ENCODE assay signal across 9 cellular contexts in the genomic region with DNA sequence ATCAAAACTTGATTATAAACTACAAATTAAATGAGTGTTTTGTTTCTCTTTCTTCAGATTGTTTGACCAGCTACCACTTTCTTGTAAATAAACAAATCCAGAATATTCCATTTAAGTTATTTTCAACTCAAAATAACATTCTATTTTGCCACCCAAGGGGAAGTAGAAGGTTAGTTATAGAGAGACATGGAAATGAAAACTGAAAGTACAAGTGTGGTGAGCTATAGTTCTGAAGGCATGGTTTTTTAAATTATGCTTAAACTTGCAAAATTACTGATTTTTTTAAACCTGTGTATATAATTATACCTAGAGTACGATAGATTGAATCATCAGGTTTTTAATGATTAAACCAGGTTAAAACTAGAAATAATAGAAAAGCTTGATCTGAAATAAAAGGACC.
DNase-seq lines count a peak whose midpoint lies in the region; ATAC-seq, FAIRE-seq and TF ChIP-seq lines count a peak whose summit lies in the region.
"Had no signal": no experiment of that assay in that cellular context is flagged by ENCODE, and none has a peak within 500 bp of the region (broad histone marks: within the 10 kb centered on the region; RNA-seq: fewer than 3 reads in every experiment).

No MANE protein-coding gene starts in this region.

- no peaks in the 10 kb centered on the region for H3F3A ChIP-seq in PC-3 (ENCODE audit: low read length, unreplicated experiment)

- H3K9me3 ChIP-seq in GM12878 (replicated peaks; ENCODE audit: control insufficient read depth, insufficient read depth, low read length) (no peaks in the 10 kb centered on the region), PC-3 (ENCODE audit: low read length) (no peaks in the 10 kb centered on the region)

- H3K4me3 ChIP-seq in GM12865 (ENCODE audit: low read depth, low read length) (no peak overlapping the region), GM12878 (no peak overlapping the region), PC-3 (ENCODE audit: low read length) (no peak overlapping the region)

- H3K27ac ChIP-seq in GM12878 (ENCODE audit: control insufficient read depth, insufficient read depth) (no peak overlapping the region), PC-3 (ENCODE audit: low read length) (no peak overlapping the region)

- no peak for TF ChIP-seq RAD21 in GM12878 (IDR thresholded peaks at IDR 0.05; ENCODE audit: insufficient read depth, low read depth, low read length)

- DNase-seq in GM12865 (ENCODE audit: low read depth) = peak; percentile 11
- DNase-seq in GM12878 (ENCODE audit: low read depth, low spot score) = no peak
- no peak for DNase-seq in PC-3
- no peak for DNase-seq in sciatic nerve (ENCODE audit: low spot score)
- no peak for DNase-seq in EL
- DNase-seq in DMS114 treated with DMSO at 0.1 percent for 48 hours (lab: John Stamatoyannopoulos, UW; ENCODE audit: unreplicated experiment) = no peak

- H2AFZ ChIP-seq in GM12878 (ENCODE audit: control insufficient read depth, low read depth, low read length) (peak overlapping the region; percentile 37; the same call in 1 of the 2 replicates), PC-3 (ENCODE audit: low read length) (no peak overlapping the region)

- no peaks in the 10 kb centered on the region for H3K9me2 ChIP-seq in PC-3 (replicated peaks; ENCODE audit: low read length)

- intact Hi-C loops in GM12878 (cut with micrococcal nuclease; ENCODE audit: unreplicated experiment) (no loop called here), PC-3 (cut with micrococcal nuclease) (no loop called here), sciatic nerve (cut with DNase I) (no loop called here)

- BruUV-seq in GM12878 (replicated peaks; lab: Mats Ljungman, UMichigan) = no TSS peak
- no TSS peak for BruUV-seq in PC-3 (replicated peaks; lab: Mats Ljungman, UMichigan)

- CTCF ChIA-PET in GM12878 (lab: Yijun Ruan, JAX) = interaction anchor here (0.6 to 1.6 kb wide), 7 partner anchors 10 to 1781 kb away, joined by 3 to 4 read pairs (median 3); no protein-coding TSS in a partner anchor
- CTCF ChIA-PET in PC-3 (lab: Charles Lee) = no interaction called here

- TF ChIP-seq CTCF in GM12865 (IDR thresholded peaks at IDR 0.05; ENCODE audit: insufficient read depth, low read depth, low read length, missing control alignments) (no peak), GM12878 (IDR thresholded peaks at IDR 0.05 in 2 of 3, conservative IDR thresholded peaks at IDR 0.05 in 1 of 3; ENCODE audit: control insufficient read depth in 2 of 3, extremely low read depth in 1 of 3, insufficient read depth in 1 of 3, low read depth in 3 of 3, low read length in 3 of 3) (no peak), PC-3 (conservative IDR thresholded peaks at IDR 0.05; ENCODE audit: low read depth, low read length) (no peak)

- peak overlapping the region; percentile 25; the same call in 1 of the 2 replicates for H3K4me2 ChIP-seq in GM12878 (ENCODE audit: control insufficient read depth, insufficient read depth)
- H3K4me2 ChIP-seq in PC-3 (ENCODE audit: low read length) = no peak overlapping the region

- TF ChIP-seq EP300 in GM12878 (IDR thresholded peaks at IDR 0.05; ENCODE audit: borderline replicate concordance in 1 of 2, control insufficient read depth in 1 of 2, low read depth in 2 of 2, low read length in 2 of 2) = no peak

- H3K79me2 ChIP-seq in GM12878 (ENCODE audit: control insufficient read depth, insufficient read depth, low read length) (no peaks in the 10 kb centered on the region), PC-3 (ENCODE audit: low read length) (no peaks in the 10 kb centered on the region)

- SMC1A ChIA-PET in GM12878 (lab: Charles Lee; ENCODE audit: uncharacterized antibody, unreplicated experiment) = interaction anchor here (0.5 to 2.6 kb wide), 8 partner anchors 8 to 239 kb away, joined by 3 to 10 read pairs (median 3); no protein-coding TSS in a partner anchor

- H3K27me3 ChIP-seq in GM12878 (replicated peaks in 1 of 2; ENCODE audit: control insufficient read depth in 2 of 2, insufficient read depth in 2 of 2, low read length in 1 of 2) (no peaks in the 10 kb centered on the region), PC-3 (ENCODE audit: low read length) (peaks cover 5% of the 10 kb centered on the region; the same call in 1 of the 2 replicates)

- RAD21 ChIA-PET in GM12878 (lab: Charles Lee; ENCODE audit: unreplicated experiment) = no interaction called here

- H3K36me3 ChIP-seq in GM12878 (ENCODE audit: control insufficient read depth in 2 of 2, insufficient read depth in 2 of 2, low read length in 1 of 2) = no peaks in the 10 kb centered on the region
- no peaks in the 10 kb centered on the region for H3K36me3 ChIP-seq in PC-3 (ENCODE audit: low read depth, low read length)

- peak; percentile 88 for FAIRE-seq in GM12878 (lab: Jason Lieb, UNC)
- FAIRE-seq: endothelial cell of umbilical vein had no signal

- no peak for TF ChIP-seq POLR2A in GM12878 (IDR thresholded peaks at IDR 0.05; ENCODE audit: low read depth, low read length)

- no peaks in the 10 kb centered on the region for H4K20me1 ChIP-seq in GM12878 (ENCODE audit: control insufficient read depth, insufficient read depth)
- no peaks in the 10 kb centered on the region for H4K20me1 ChIP-seq in PC-3 (ENCODE audit: low read length)

- in situ Hi-C loops in GM12878 (cut with MboI) = no loop called here

- peak; percentile 57 for ATAC-seq in GM19452 (IDR thresholded peaks at IDR 0.05; ENCODE audit: unreplicated experiment)
- peak; percentile 53 for ATAC-seq in HG03066 (IDR thresholded peaks at IDR 0.05; ENCODE audit: low read depth, unreplicated experiment)
- ATAC-seq in GM12878 = peak; percentile 52
- ATAC-seq in PC-3 = no peak
- ATAC-seq in sciatic nerve = no peak

- POLR2A ChIA-PET in GM12878 (lab: Charles Lee) (interaction anchor here (0.5 kb wide), 1 partner anchor 861 kb away, joined by 5 read pairs; no protein-coding TSS in a partner anchor), PC-3 (lab: Charles Lee; ENCODE audit: unreplicated experiment) (no interaction called here)

- WGBS in GM12878 (ENCODE audit: insufficient coverage, insufficient replicate concordance, low lambda C conversion rate, missing lambda C conversion rate) = 0% methylated on average over 1 of the region's 1 CpG

- H3K9ac ChIP-seq in GM12878 (ENCODE audit: control insufficient read depth, insufficient read depth, low read length) (no peak overlapping the region), PC-3 (ENCODE audit: low read length) (no peak overlapping the region)

- H3K4me1 ChIP-seq in GM12878 (ENCODE audit: control insufficient read depth, insufficient read depth, low read length) (0 out of 2 replicates have a peak, but pooled peaks cover 5% of the 10 kb centered on the region), PC-3 (ENCODE audit: insufficient read depth, low read length) (no peaks in the 10 kb centered on the region)

TF ChIP-seq in GM12878, 131 proteins besides CTCF, POLR2A, EP300 and RAD21:
- TF ChIP-seq NFIC (IDR thresholded peaks at IDR 0.05; ENCODE audit: low read depth, low read length) = no peak
- TF ChIP-seq MYC (IDR thresholded peaks at IDR 0.05; ENCODE audit: insufficient read depth, insufficient read length, insufficient replicate concordance, low read length, severe bottlenecking) = no peak
- no peak for TF ChIP-seq FOXM1 (IDR thresholded peaks at IDR 0.05; ENCODE audit: low read depth, low read length)
- TF ChIP-seq SREBF2 (IDR thresholded peaks at IDR 0.05; ENCODE audit: low read length) = no peak

Comparison
In these comparisons a context has a peak if more than half of its experiments do, and no peak if none do; other contexts are left out.
1. ATAC-seq: peak in GM19452 (single experiment), HG03066 (single experiment) and GM12878 (single experiment); none in PC-3 (single experiment) and sciatic nerve (single experiment).